ENCODE assay signal across 7 cellular contexts in the genomic region with DNA sequence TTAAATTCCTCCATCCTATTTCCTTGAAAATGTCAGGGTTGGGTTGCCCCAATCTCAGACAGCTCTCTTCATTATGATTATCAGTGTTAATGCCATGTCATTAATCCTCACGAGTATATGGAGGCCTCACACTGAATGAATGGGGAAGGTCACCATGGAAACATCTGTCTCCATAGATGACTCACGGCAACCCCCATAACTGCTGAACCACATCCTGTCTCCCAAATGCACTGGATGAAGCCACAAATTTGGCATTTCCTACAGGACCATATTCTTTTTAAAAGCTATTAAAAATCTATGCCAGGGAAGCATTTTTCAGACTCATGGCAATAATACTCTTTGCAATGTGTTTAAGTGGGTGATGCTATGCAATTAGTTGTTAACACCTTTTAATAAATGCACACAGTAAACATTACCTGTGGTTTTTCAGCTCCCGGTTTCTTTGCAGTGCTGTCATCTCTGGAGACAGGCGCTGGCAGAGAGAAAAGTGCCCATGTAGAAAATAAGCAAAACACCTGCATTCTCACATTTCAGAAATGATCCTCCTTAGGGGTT.
DNase-seq lines count a peak whose midpoint lies in the region; ATAC-seq and TF ChIP-seq lines count a peak whose summit lies in the region.

No MANE protein-coding gene starts in this region.

- TF ChIP-seq CTCF in glutamatergic neuron (IDR thresholded peaks at IDR 0.05; ENCODE audit: partially characterized antibody, unreplicated experiment), result no peak

- peaks cover 2% of the 10 kb centered on the region for H3K27me3 Mint-ChIP-seq in glutamatergic neuron (ENCODE audit: unreplicated experiment)

- peak overlapping the region; percentile 8 for H3K4me3 Mint-ChIP-seq in glutamatergic neuron (ENCODE audit: unreplicated experiment)

- H3K27ac Mint-ChIP-seq in glutamatergic neuron (ENCODE audit: unreplicated experiment), result peak overlapping the region; percentile 7

- no peaks in the 10 kb centered on the region for H3K9me3 Mint-ChIP-seq in glutamatergic neuron (ENCODE audit: unreplicated experiment)

- no peaks in the 10 kb centered on the region for H3K36me3 Mint-ChIP-seq in glutamatergic neuron (ENCODE audit: unreplicated experiment)

- peaks cover 11% of the 10 kb centered on the region for H3K4me1 Mint-ChIP-seq in glutamatergic neuron (ENCODE audit: low read depth, unreplicated experiment)

- DNase-seq in NCI-H774 (lab: John Stamatoyannopoulos, UW) (peak; percentile 31), glutamatergic neuron (no peak), CD1c-positive myeloid dendritic cell (ENCODE audit: extremely low spot score) (no peak)
- DNase-seq in activated effector memory CD4-positive, alpha-beta T cell treated with anti-CD3 and anti-CD28 coated beads, Interleukin-2, amount 50 U/mL, for 16 hours, result no peak

- peak; percentile 66 for ATAC-seq in GM18873 (IDR thresholded peaks at IDR 0.05; ENCODE audit: low FRiP score, unreplicated experiment)
- peak; percentile 67 for ATAC-seq in HG02885 (IDR thresholded peaks at IDR 0.05; ENCODE audit: poor library complexity, unreplicated experiment)
- no peak for ATAC-seq in GM19467 (IDR thresholded peaks at IDR 0.05; ENCODE audit: unreplicated experiment)
